Comparison of ENCODE assay signal across 20 cellular contexts in genomic region chr13:99044764-99045163, GRCh38.
DNase-seq lines count a peak whose midpoint lies in the region; ATAC-seq and TF ChIP-seq lines count a peak whose summit lies in the region.
"Had no signal": no experiment of that assay in that cellular context is flagged by ENCODE, and none has a peak within 500 bp of the region (broad histone marks: within the 10 kb centered on the region; RNA-seq: fewer than 3 reads in every experiment).

No MANE protein-coding gene starts in this region.

- peak overlapping the region; percentile 89 for H3K27ac ChIP-seq in RWPE2 (ENCODE audit: poor library complexity, severe bottlenecking)
- H3K27ac ChIP-seq: A549, ascending aorta, right atrium auricular region had no signal

- peak overlapping the region; percentile 94 for H3K27ac Mint-ChIP-seq in activated CD4-positive, alpha-beta T cell treated with anti-CD3 and anti-CD28 coated beads, Interleukin-2, amount 10 ng/mL, durations not matched to agents 7 days and 5 days
- peak overlapping the region; percentile 87 for H3K27ac Mint-ChIP-seq in activated naive CD8-positive, alpha-beta T cell treated with anti-CD3 and anti-CD28 coated beads for 36 hours
- peak overlapping the region; percentile 90 to 91 for H3K27ac Mint-ChIP-seq in natural killer cell

- H3K36me3 Mint-ChIP-seq in activated CD4-positive, alpha-beta T cell treated with anti-CD3 and anti-CD28 coated beads, Interleukin-2, amount 10 ng/mL, durations not matched to agents 7 days and 5 days (ENCODE audit: low read depth), result peaks cover 53% of the 10 kb centered on the region
- peaks cover 9% of the 10 kb centered on the region for H3K36me3 Mint-ChIP-seq in activated naive CD8-positive, alpha-beta T cell treated with anti-CD3 and anti-CD28 coated beads for 36 hours
- peaks cover 9% of the 10 kb centered on the region for H3K36me3 Mint-ChIP-seq in natural killer cell

- peaks cover 48% of the 10 kb centered on the region for H3K4me1 ChIP-seq in RWPE2 (ENCODE audit: insufficient read depth, poor library complexity, severe bottlenecking)
- H3K4me1 ChIP-seq: ascending aorta, BE2C had no signal

- H3K4me3 ChIP-seq in RWPE2 (ENCODE audit: severe bottlenecking), result no peak overlapping the region
- H3K4me3 ChIP-seq: A549, ascending aorta, esophagus muscularis mucosa, gastroesophageal sphincter, K562, right atrium auricular region had no signal

- CTCF ChIA-PET in activated CD4-positive, alpha-beta T cell treated with anti-CD3 and anti-CD28 coated beads, Interleukin-2, amount 10 ng/mL, durations not matched to agents 7 days and 5 days (lab: Charles Lee), result interaction anchor here (1.4 to 4.7 kb wide), 5 partner anchors 11 to 154 kb away, joined by 3 to 21 read pairs (median 8); no protein-coding TSS in a partner anchor

- peak overlapping the region; percentile 60 for H3K4me3 Mint-ChIP-seq in activated CD4-positive, alpha-beta T cell treated with anti-CD3 and anti-CD28 coated beads, Interleukin-2, amount 10 ng/mL, durations not matched to agents 7 days and 5 days
- no peak overlapping the region for H3K4me3 Mint-ChIP-seq in activated naive CD8-positive, alpha-beta T cell treated with anti-CD3 and anti-CD28 coated beads for 36 hours
- peak overlapping the region; percentile 81 for H3K4me3 Mint-ChIP-seq in natural killer cell

- H3K4me1 Mint-ChIP-seq in activated CD4-positive, alpha-beta T cell treated with anti-CD3 and anti-CD28 coated beads, Interleukin-2, amount 10 ng/mL, durations not matched to agents 7 days and 5 days, result peaks cover 97% of the 10 kb centered on the region
- H3K4me1 Mint-ChIP-seq in activated naive CD8-positive, alpha-beta T cell treated with anti-CD3 and anti-CD28 coated beads for 36 hours, result peaks cover 79% of the 10 kb centered on the region
- H3K4me1 Mint-ChIP-seq in natural killer cell, result peaks cover 60 to 67% of the 10 kb centered on the region in 2 donors

- no peaks in the 10 kb centered on the region for H3K9me3 ChIP-seq in RWPE2 (ENCODE audit: severe bottlenecking)
- H3K9me3 ChIP-seq: A549, ascending aorta, BE2C, esophagus muscularis mucosa, gastroesophageal sphincter, right atrium auricular region had no signal

- H3K27me3 Mint-ChIP-seq in activated CD4-positive, alpha-beta T cell treated with anti-CD3 and anti-CD28 coated beads, Interleukin-2, amount 10 ng/mL, durations not matched to agents 7 days and 5 days, result no peaks in the 10 kb centered on the region
- H3K27me3 Mint-ChIP-seq in activated naive CD8-positive, alpha-beta T cell treated with anti-CD3 and anti-CD28 coated beads for 36 hours, result no peaks in the 10 kb centered on the region
- peaks cover 17 to 18% of the 10 kb centered on the region in 2 donors for H3K27me3 Mint-ChIP-seq in natural killer cell (ENCODE audit: low read depth in 2 of 2)

- H3K27me3 ChIP-seq in RWPE2 (ENCODE audit: insufficient read depth, poor library complexity, severe bottlenecking), result no peaks in the 10 kb centered on the region
- H3K27me3 ChIP-seq: ascending aorta, esophagus muscularis mucosa, gastroesophageal sphincter, right atrium auricular region had no signal

- intact Hi-C loops in natural killer cell (cut with micrococcal nuclease), result no loop called here

- no peak for ATAC-seq in RWPE2 (ENCODE audit: low read depth)
- ATAC-seq in natural killer cell, result no peak
- no peak for ATAC-seq in GM21526 (IDR thresholded peaks at IDR 0.05; ENCODE audit: low FRiP score, unreplicated experiment)
- ATAC-seq: A549, gastroesophageal sphincter, K562 had no signal

- TF ChIP-seq CTCF in RWPE2 (IDR thresholded peaks at IDR 0.05; ENCODE audit: poor library complexity, severe bottlenecking) (no peak), natural killer cell (IDR thresholded peaks at IDR 0.05) (no peak)

- DNase-seq in activated CD4-positive, alpha-beta T cell treated with anti-CD3 and anti-CD28 coated beads, Interleukin-2, amount 10 ng/mL, durations not matched to agents 7 days and 5 days, result no peak
- no peak for DNase-seq in activated CD4-positive, alpha-beta T cell treated with anti-CD3 and anti-CD28 coated beads for 48 hours
- DNase-seq in RWPE2 (ENCODE audit: low spot score), result no peak
- DNase-seq in activated naive CD8-positive, alpha-beta T cell treated with anti-CD3 and anti-CD28 coated beads for 36 hours, result no peak
- no peak for DNase-seq in natural killer cell
- no peak for DNase-seq in NCI-H2196 treated with DMSO at 0.1 percent for 48 hours (lab: John Stamatoyannopoulos, UW; ENCODE audit: unreplicated experiment)
- no peak for DNase-seq in middle frontal gyrus (ENCODE audit: extremely low spot score, low spot score)
- DNase-seq: activated CD4-positive, alpha-beta T cell treated with anti-CD3 and anti-CD28 coated beads, Interleukin-2, amount 50 U/mL, for 48 hours; BE2C; effector CD4-positive, alpha-beta T cell; kidney; NCI-H146; NCI-H2171 had no signal

- H3K9me3 Mint-ChIP-seq in activated CD4-positive, alpha-beta T cell treated with anti-CD3 and anti-CD28 coated beads, Interleukin-2, amount 10 ng/mL, durations not matched to agents 7 days and 5 days, result no peaks in the 10 kb centered on the region
- H3K9me3 Mint-ChIP-seq in activated naive CD8-positive, alpha-beta T cell treated with anti-CD3 and anti-CD28 coated beads for 36 hours, result no peaks in the 10 kb centered on the region
- H3K9me3 Mint-ChIP-seq in natural killer cell, result no peaks in the 10 kb centered on the region

- H3K36me3 ChIP-seq in RWPE2 (ENCODE audit: low read depth), result no peaks in the 10 kb centered on the region
- H3K36me3 ChIP-seq: ascending aorta, BE2C, esophagus muscularis mucosa, gastroesophageal sphincter, right atrium auricular region had no signal

- POLR2A ChIA-PET in activated CD4-positive, alpha-beta T cell treated with anti-CD3 and anti-CD28 coated beads, Interleukin-2, amount 10 ng/mL, durations not matched to agents 7 days and 5 days (lab: Charles Lee), result no interaction called here
